In the genomic region with DNA sequence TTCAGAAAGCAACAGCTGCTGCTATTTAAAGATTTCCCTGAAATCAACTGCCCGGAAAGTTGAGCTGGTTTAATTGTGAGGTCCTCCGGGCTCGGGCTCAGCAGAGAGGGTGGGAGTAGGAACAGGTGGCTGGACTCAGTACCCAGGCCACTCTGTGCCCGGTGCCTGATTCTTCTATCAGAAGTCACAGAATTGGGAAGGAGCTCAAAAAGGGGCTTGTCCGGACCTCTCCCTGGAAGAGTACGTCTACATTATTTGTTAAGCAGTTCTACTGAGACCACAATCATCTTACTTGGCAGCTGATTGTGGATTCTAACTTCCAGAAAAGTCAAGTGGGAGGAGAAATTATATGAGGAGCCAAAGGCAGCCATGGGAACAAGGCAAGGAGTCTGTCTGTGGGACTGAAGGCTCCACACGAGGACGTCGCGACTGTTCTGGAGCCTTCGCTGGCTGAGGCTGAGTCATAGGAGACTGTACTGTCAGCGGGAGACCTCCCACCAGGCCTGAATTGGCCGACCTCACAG, we compare ENCODE assay signal across 9 cellular contexts.
A peak's percentile ranks its signal among the peaks of the same experiment; 100 is the strongest.
DNase-seq lines count a peak whose midpoint lies in the region; ATAC-seq and TF ChIP-seq lines count a peak whose summit lies in the region.
"Had no signal": no experiment of that assay in that cellular context is flagged by ENCODE, and none has a peak within 500 bp of the region (broad histone marks: within the 10 kb centered on the region; RNA-seq: fewer than 3 reads in every experiment).

No MANE protein-coding gene starts in this region.

- no peaks in the 10 kb centered on the region for H3K36me3 ChIP-seq in subcutaneous abdominal adipose tissue (ENCODE audit: control insufficient read depth in 5 of 5, insufficient read depth in 5 of 5, low read length in 5 of 5)

- peaks cover 0 to 4% (median 0%) of the 10 kb centered on the region in 5 donors for H3K27me3 ChIP-seq in subcutaneous abdominal adipose tissue (ENCODE audit: control insufficient read depth in 5 of 5, insufficient read depth in 4 of 5, low read length in 5 of 5)

- ATAC-seq in HG02884 (IDR thresholded peaks at IDR 0.05; ENCODE audit: unreplicated experiment): no peak
- ATAC-seq in activated T-cell treated with anti-CD3 and anti-CD28 coated beads, Interleukin-2, amount 50 U/mL, for 4 hours: no peak
- ATAC-seq in GM18858 (IDR thresholded peaks at IDR 0.05; ENCODE audit: unreplicated experiment): no peak
- ATAC-seq: T-helper 17 cell had no signal

- CTCF ChIA-PET in HEK293T (lab: Yijun Ruan, JAX): no interaction called here

- H3K27ac ChIP-seq in coronary artery (peak overlapping the region; percentile 87 to 90), subcutaneous abdominal adipose tissue (ENCODE audit: low read depth, low read length) (peak overlapping the region; percentile 94)

- no peaks in the 10 kb centered on the region for H3K4me1 Mint-ChIP-seq in activated T-cell treated with anti-CD3 and anti-CD28 coated beads, Interleukin-2, amount 50 U/mL, for 4 hours (ENCODE audit: low read depth)

- peak overlapping the region; percentile 6 to 65 (median 47) for H3K9ac ChIP-seq in subcutaneous abdominal adipose tissue (ENCODE audit: low read length in 5 of 5)

- H3K4me3 Mint-ChIP-seq in activated T-cell treated with anti-CD3 and anti-CD28 coated beads, Interleukin-2, amount 50 U/mL, for 4 hours: no peak overlapping the region
- H3K4me3 Mint-ChIP-seq: T-helper 17 cell had no signal

- H3K4me3 ChIP-seq in coronary artery: peak overlapping the region; percentile 55
- no peak overlapping the region for H3K4me3 ChIP-seq in lower leg skin (ENCODE audit: low read depth, poor library complexity, severe bottlenecking)
- H3K4me3 ChIP-seq in subcutaneous abdominal adipose tissue (ENCODE audit: low read depth in 1 of 5, low read length in 5 of 5): no peak overlapping the region

- WGBS in lower leg skin, 2 donors: 45 to 48% methylated on average over 13 of the region's 13 CpGs

- DNase-seq in HEK293T (ENCODE audit: extremely low spot score): peak; percentile 9
- DNase-seq in coronary artery (ENCODE audit: low spot score): peak; percentile 91
- peak; percentile 61 to 92 for DNase-seq in lower leg skin (ENCODE audit: low spot score in 2 of 2)
- DNase-seq in activated T-cell treated with anti-CD3 and anti-CD28 coated beads, Interleukin-2, amount 50 U/mL, for 4 hours: no peak
- DNase-seq in stimulated activated CD4-positive, alpha-beta T cell treated with anti-CD3 and anti-CD28 coated beads, Interleukin-12 subunit alpha, Interleukin-12 subunit beta, amount 100 ng/mL, for 4 hours: no peak
- DNase-seq: T-helper 17 cell had no signal

- H3K36me3 Mint-ChIP-seq in activated T-cell treated with anti-CD3 and anti-CD28 coated beads, Interleukin-2, amount 50 U/mL, for 4 hours (ENCODE audit: insufficient read depth): no peaks in the 10 kb centered on the region

- H3K4me1 ChIP-seq in subcutaneous abdominal adipose tissue (ENCODE audit: control insufficient read depth in 5 of 5, insufficient read depth in 5 of 5, low read length in 5 of 5): peaks cover 6 to 28% (median 22%) of the 10 kb centered on the region in 5 donors

- TF ChIP-seq CTCF in coronary artery (IDR thresholded peaks at IDR 0.05) (no peak), lower leg skin (IDR thresholded peaks at IDR 0.05) (no peak)

- H3K9me3 Mint-ChIP-seq in activated T-cell treated with anti-CD3 and anti-CD28 coated beads, Interleukin-2, amount 50 U/mL, for 4 hours: no peaks in the 10 kb centered on the region

- H3K27me3 Mint-ChIP-seq in activated T-cell treated with anti-CD3 and anti-CD28 coated beads, Interleukin-2, amount 50 U/mL, for 4 hours (ENCODE audit: low read depth): peaks cover 12% of the 10 kb centered on the region

- POLR2A ChIA-PET in HEK293T (lab: Yijun Ruan, JAX): no interaction called here

- H3K9me3 ChIP-seq in subcutaneous abdominal adipose tissue (ENCODE audit: control insufficient read depth in 5 of 5, low read length in 5 of 5): no peaks in the 10 kb centered on the region

- intact Hi-C loops in lower leg skin (cut with DNase I; ENCODE audit: low total_unique reads): no loop called here

- no peak for TF ChIP-seq POLR2A in lower leg skin (IDR thresholded peaks at IDR 0.05)

TF ChIP-seq in HEK293T, 16 proteins besides CTCF, POLR2A, EP300 and RAD21:
- TF ChIP-seq SP1 (IDR thresholded peaks at IDR 0.05): no peak
- TF ChIP-seq FOXA1 (IDR thresholded peaks at IDR 0.05): no peak
- TF ChIP-seq LEF1 (IDR thresholded peaks at IDR 0.05; ENCODE audit: borderline replicate concordance): no peak
TF ChIP-seq in HEK293T: peak in this region for 0.

Comparison
In these comparisons a context has a peak if more than half of its experiments do, and no peak if none do; other contexts are left out.
1. DNase-seq: peak in HEK293T (single experiment), coronary artery (single experiment) and lower leg skin (2 of 2); none in activated T-cell treated with anti-CD3 and anti-CD28 coated beads, Interleukin-2, amount 50 U/mL, for 4 hours (single experiment) and stimulated activated CD4-positive, alpha-beta T cell treated with anti-CD3 and anti-CD28 coated beads, Interleukin-12 subunit alpha, Interleukin-12 subunit beta, amount 100 ng/mL, for 4 hours (single experiment).